31 cellular contexts compared by ENCODE assay signal in genomic region chr17:8741366-8741765, GRCh38. TPM values are rescaled to one million over a fixed set of nuclear protein-coding genes. Genes with fewer than 3 reads are reported as not detected.
"Had no signal": no experiment of that assay in that cellular context is flagged by ENCODE, and none has a peak within 500 bp of the region (broad histone marks: within the 10 kb centered on the region; RNA-seq: fewer than 3 reads in every experiment).

No MANE protein-coding gene starts in this region.

- H3K4me2 ChIP-seq: neural progenitor cell had no signal

- H3K36me3 ChIP-seq: neural progenitor cell, prostate gland, right lobe of liver, spleen, tibial artery, upper lobe of right lung, vagina had no signal

- H3K4me3 ChIP-seq: coronary artery, dorsolateral prefrontal cortex, lung, neural progenitor cell, prostate gland, right lobe of liver, tibial artery, upper lobe of right lung, vagina had no signal

- H3K9me3 ChIP-seq: prostate gland, right lobe of liver, spleen, tibial artery, upper lobe of right lung, vagina had no signal

- ATAC-seq: left colon, left ventricle myocardium superior, right lobe of liver, upper lobe of right lung had no signal

- H3K36me3 Mint-ChIP-seq: naive thymus-derived CD4-positive, alpha-beta T cell; neural progenitor cell; stimulated activated memory B cell treated with anti-CD40 and anti-IgM and Interleukin-4, amounts not matched to agents 10 μg/mL and 1 μg/mL and 100 μg/mL, for 72 hours had no signal

- H3K4me1 ChIP-seq: parathyroid adenoma had no signal

- H3K4me3 Mint-ChIP-seq: neural progenitor cell; stimulated activated naive CD8-positive, alpha-beta T cell treated with anti-CD3 and anti-CD28 coated beads, Interleukin-15, Interleukin-2, amounts not matched to agents 100 ng/mL and 50 ng/mL, for 24 hours had no signal

- H3K79me2 ChIP-seq: parathyroid adenoma had no signal

- H3K9ac ChIP-seq: neural progenitor cell, parathyroid adenoma had no signal

- DNase-seq: dorsolateral prefrontal cortex; effector CD8-positive, alpha-beta T cell; foreskin melanocyte; head of caudate nucleus; hippocampal formation; left colon; left ventricle myocardium superior; mesendoderm; naive thymus-derived CD4-positive, alpha-beta T cell; occipital lobe; right lobe of liver; stimulated activated CD4-positive, alpha-beta T cell treated with anti-CD3 and anti-CD28 coated beads, Interleukin-15, amount 100 ng/mL, for 24 hours; stimulated activated CD4-positive, alpha-beta T cell treated with anti-CD3 and anti-CD28 coated beads, Interleukin-1b, Interleukin-23, amount 100 ng/mL, for 48 hours; stimulated activated CD4-positive, alpha-beta T cell treated with anti-CD3 and anti-CD28 coated beads, Interleukin-4, amount 100 ng/mL, for 24 hours; upper lobe of right lung had no signal

- H2AFZ ChIP-seq: neural progenitor cell, parathyroid adenoma had no signal

- H3K27ac ChIP-seq: coronary artery, dorsolateral prefrontal cortex, neural progenitor cell, parathyroid adenoma, prostate gland, right lobe of liver, tibial artery, upper lobe of right lung, vagina had no signal

- H3K27me3 Mint-ChIP-seq: stimulated activated naive CD8-positive, alpha-beta T cell treated with anti-CD3 and anti-CD28 coated beads, Interleukin-15, Interleukin-2, amounts not matched to agents 100 ng/mL and 50 ng/mL, for 24 hours had no signal

- H3K27me3 ChIP-seq: right lobe of liver, tibial artery, vagina had no signal

- H3K9me3 Mint-ChIP-seq: neural progenitor cell; stimulated activated memory B cell treated with anti-CD40 and anti-IgM and Interleukin-4, amounts not matched to agents 10 μg/mL and 1 μg/mL and 100 μg/mL, for 72 hours; stimulated activated naive CD8-positive, alpha-beta T cell treated with anti-CD3 and anti-CD28 coated beads, Interleukin-15, Interleukin-2, amounts not matched to agents 100 ng/mL and 50 ng/mL, for 24 hours had no signal

RNA-seq across cellular contexts. Expression of gene CCDC42, which starts 3.3 kb away (rescaled TPM):
- total RNA-seq: kidney epithelial cell, left colon, left ventricle myocardium superior, mononuclear cell, occipital lobe, renal cortical epithelial cell, right lobe of liver, skeletal muscle tissue, temporal lobe, upper lobe of right lung, vagina had no signal
- polyA plus RNA-seq: esophagus; naive thymus-derived CD4-positive, alpha-beta T cell had no signal

RNA-seq across cellular contexts. Expression of gene SPDYE4, which starts 17.0 kb away (rescaled TPM):
- total RNA-seq: dorsolateral prefrontal cortex, kidney epithelial cell, left colon, left ventricle myocardium superior, lung, mononuclear cell, occipital lobe, renal cortical epithelial cell, right lobe of liver, skeletal muscle tissue, spleen, temporal lobe, upper lobe of right lung, vagina had no signal
- polyA plus RNA-seq: esophagus; lung; naive thymus-derived CD4-positive, alpha-beta T cell; spleen had no signal

RNA-seq across cellular contexts. Expression of gene MFSD6L, which starts 57.8 kb away (rescaled TPM):
- total RNA-seq: left ventricle myocardium superior, renal cortical epithelial cell, right lobe of liver, temporal lobe, vagina had no signal
- polyA plus RNA-seq: naive thymus-derived CD4-positive, alpha-beta T cell had no signal
